Comparison of ENCODE assay signal across 11 cellular contexts in the genomic region with DNA sequence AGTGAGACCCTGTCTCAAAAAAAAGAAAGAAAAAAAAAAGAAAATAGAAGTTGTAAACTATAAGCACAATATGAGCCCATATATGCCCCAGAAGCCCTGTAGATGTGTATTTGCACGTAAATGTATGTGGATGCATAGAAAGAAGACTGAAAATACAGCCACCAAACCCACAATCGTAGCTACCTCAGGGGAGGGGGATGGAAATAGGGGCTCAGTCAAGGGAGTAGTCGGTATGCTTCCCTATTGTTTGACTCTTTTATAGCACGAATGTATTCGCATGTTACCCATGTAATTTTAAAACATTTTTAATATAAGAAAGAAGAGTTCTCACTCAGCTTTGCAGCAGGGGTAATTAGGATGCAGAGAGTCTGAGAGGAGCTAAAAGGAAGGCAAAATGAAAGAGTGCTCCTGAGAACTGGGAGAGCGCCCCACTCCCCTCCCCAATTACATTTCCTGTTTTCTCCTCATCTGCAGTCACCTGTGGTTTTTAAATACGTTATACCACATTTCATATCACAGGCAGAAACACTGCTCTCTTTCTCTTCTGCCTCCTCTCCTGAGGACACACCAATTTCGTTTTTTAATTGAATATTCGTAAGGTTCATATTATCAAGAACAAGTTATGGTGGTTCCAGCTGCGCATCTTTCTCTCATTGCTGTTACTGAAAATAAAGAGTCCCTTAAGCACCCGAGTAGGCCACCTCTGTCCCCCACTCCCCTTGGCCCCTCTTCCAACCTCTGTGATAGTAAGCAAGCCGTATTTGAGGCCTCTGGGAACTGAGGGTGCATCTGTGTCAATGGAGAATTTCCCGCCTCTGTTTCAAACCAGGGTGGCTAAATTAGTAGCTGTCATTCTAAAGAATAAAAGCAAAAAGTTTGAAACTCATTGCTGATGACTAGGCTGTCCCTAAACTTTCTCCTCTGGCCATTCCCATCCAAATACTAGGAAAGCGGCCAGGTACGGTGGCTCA. TPM values are rescaled to one million over a fixed set of nuclear protein-coding genes. Genes with fewer than 3 reads are reported as not detected.
A peak's percentile ranks its signal among the peaks of the same experiment; 100 is the strongest.
DNase-seq lines count a peak whose midpoint lies in the region; ATAC-seq lines count a peak whose summit lies in the region.
"Had no signal": no experiment of that assay in that cellular context is flagged by ENCODE, and none has a peak within 500 bp of the region (broad histone marks: within the 10 kb centered on the region; RNA-seq: fewer than 3 reads in every experiment).

No MANE protein-coding gene starts in this region.

- DNase-seq in T follicular helper cell (ENCODE audit: low read depth), result peak; percentile 36
- peak in 8 of 10 donors; percentile 42 to 85 (median 62) for DNase-seq in naive thymus-derived CD8-positive, alpha-beta T cell
- DNase-seq in NCI-H2081 treated with DMSO at 0.1 percent for 48 hours (lab: John Stamatoyannopoulos, UW), result no peak
- DNase-seq in EL, result no peak
- no peak for DNase-seq in GM23248
- DNase-seq: PC-3; stimulated activated CD4-positive, alpha-beta T cell treated with anti-CD3 and anti-CD28 coated beads, Interleukin-1b, Interleukin-23, amount 100 ng/mL, for 48 hours had no signal

- no peaks in the 10 kb centered on the region for H3F3A ChIP-seq in GM23248 (ENCODE audit: insufficient read depth)

- no peak overlapping the region for H3K4me2 ChIP-seq in GM23248 (ENCODE audit: unreplicated experiment)

- peaks cover 0 to 7% (median 0%) of the 10 kb centered on the region in 3 donors for H3K36me3 Mint-ChIP-seq in naive thymus-derived CD8-positive, alpha-beta T cell
- H3K36me3 Mint-ChIP-seq: mesothelial cell of epicardium had no signal

- no peak overlapping the region for H3K27ac ChIP-seq in GM23248

- ATAC-seq in GM18502 (IDR thresholded peaks at IDR 0.05; ENCODE audit: poor library complexity, unreplicated experiment) (peak; percentile 38), GM21786 (IDR thresholded peaks at IDR 0.05; ENCODE audit: unreplicated experiment) (peak; percentile 38), HG03159 (IDR thresholded peaks at IDR 0.05; ENCODE audit: unreplicated experiment) (no peak)
- ATAC-seq in naive thymus-derived CD8-positive, alpha-beta T cell, result peak; percentile 58 to 72
- ATAC-seq: PC-3 had no signal

- H3K27ac Mint-ChIP-seq in naive thymus-derived CD8-positive, alpha-beta T cell, result peak overlapping the region; percentile 88 to 100 (median 98)
- H3K27ac Mint-ChIP-seq: mesothelial cell of epicardium had no signal

- POLR2A ChIA-PET in naive thymus-derived CD8-positive, alpha-beta T cell (lab: Charles Lee), result interaction anchor here (0.5 to 16.1 kb wide), 12 partner anchors 9 to 879 kb away, joined by 3 to 309 read pairs (median 4); a partner anchor contains a TSS

- H2AFZ ChIP-seq in GM23248, result no peak overlapping the region

- WGBS in GM23248 (ENCODE audit: low coverage in 1 of 2, low lambda C conversion rate in 2 of 2, missing lambda C conversion rate in 2 of 2), 2 experiments, result 75 to 80% methylated on average over 15 of the region's 15 CpGs

- peaks cover 13% of the 10 kb centered on the region for H3K79me2 ChIP-seq in GM23248 (ENCODE audit: insufficient read depth)

- H3K27me3 ChIP-seq in GM23248 (replicated peaks; ENCODE audit: insufficient read depth), result no peaks in the 10 kb centered on the region

- H3K27me3 Mint-ChIP-seq in naive thymus-derived CD8-positive, alpha-beta T cell, result no peaks in the 10 kb centered on the region

- H3K9me2 ChIP-seq in GM23248 (ENCODE audit: insufficient read depth), result no peaks in the 10 kb centered on the region

- peaks cover 18 to 75% (median 59%) of the 10 kb centered on the region in 4 donors for H3K4me1 Mint-ChIP-seq in naive thymus-derived CD8-positive, alpha-beta T cell

- H3K4me1 ChIP-seq in GM23248 (ENCODE audit: insufficient read depth), result peaks cover 24% of the 10 kb centered on the region

- H3K9me3 ChIP-seq in GM23248 (ENCODE audit: low read depth), result no peaks in the 10 kb centered on the region

- no peaks in the 10 kb centered on the region for H3K9me3 Mint-ChIP-seq in naive thymus-derived CD8-positive, alpha-beta T cell

- no peak overlapping the region for H3K9ac ChIP-seq in GM23248

- in situ Hi-C loops in GM23248 (cut with MboI), result no loop called here

- no peak overlapping the region for H3K4me3 ChIP-seq in GM23248

- peak overlapping the region; percentile 78 to 89 (median 86) for H3K4me3 Mint-ChIP-seq in naive thymus-derived CD8-positive, alpha-beta T cell
- H3K4me3 Mint-ChIP-seq: mesothelial cell of epicardium had no signal

- H4K20me1 ChIP-seq in GM23248 (ENCODE audit: insufficient read depth), result no peaks in the 10 kb centered on the region

- H3K36me3 ChIP-seq in GM23248 (ENCODE audit: low read depth), result no peaks in the 10 kb centered on the region

RNA-seq across cellular contexts. Expression of a gene that starts 10.7 kb away (rescaled TPM):
- 100 to 1,000 TPM; 234 to 235 TPM for total RNA-seq in naive thymus-derived CD8-positive, alpha-beta T cell
- polyA plus RNA-seq in naive thymus-derived CD8-positive, alpha-beta T cell, result 100 to 1,000 TPM; 161 to 269 (median 226) TPM
- 22.2 and 23.8 TPM in 2 replicates for total RNA-seq in GM23248 (2014; rRNA removed; shearing (Covaris generic))
- 20.6 and 23.9 TPM in 2 replicates for polyA plus RNA-seq in GM23248 (2016; fragmentation: Nextera tagmentation; extraction: Ambion mirVana)

Comparison
In these comparisons a context has a peak if more than half of its experiments do, and no peak if none do; other contexts are left out.
1. DNase-seq: peak in T follicular helper cell (single experiment) and naive thymus-derived CD8-positive, alpha-beta T cell (8 of 10); none in NCI-H2081 treated with DMSO at 0.1 percent for 48 hours (single experiment), EL (single experiment) and GM23248 (single experiment).